In the genomic region with DNA sequence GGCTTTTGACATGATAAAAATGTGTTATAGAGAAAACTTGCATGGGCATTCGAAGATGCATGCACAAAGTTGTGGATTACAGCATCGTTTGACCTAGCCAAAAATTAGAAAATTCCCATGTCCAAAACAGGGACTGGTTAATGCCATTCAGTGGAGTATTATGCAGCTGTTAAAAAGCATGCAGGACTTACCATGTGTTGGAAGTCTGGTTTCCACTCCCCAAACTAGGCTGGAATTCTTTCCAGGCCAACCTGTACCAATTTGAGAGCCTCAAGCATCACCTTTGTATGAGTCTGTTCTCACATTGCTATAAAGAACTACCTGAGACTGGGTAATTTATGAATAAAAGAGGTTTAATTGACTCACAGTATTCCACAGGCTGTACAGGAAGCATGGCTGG, we compare ENCODE assay signal across 36 cellular contexts.
"Had no signal": no experiment of that assay in that cellular context is flagged by ENCODE, and none has a peak within 500 bp of the region (broad histone marks: within the 10 kb centered on the region; RNA-seq: fewer than 3 reads in every experiment).

No MANE protein-coding gene starts in this region.

- H3K9ac ChIP-seq: KMS-11 had no signal

- H3K4me3 ChIP-seq: MG63 had no signal

- H3K4me2 ChIP-seq: KMS-11 had no signal

- H3K27ac ChIP-seq: KMS-11 had no signal

- H3K36me3 ChIP-seq: MG63 had no signal

- H3K27me3 ChIP-seq: MG63 had no signal

- H3K9me3 ChIP-seq: MG63 had no signal

- DNase-seq: Karpas-422, Kasumi-1, MG63, MM.1S, NCI-H1048, NCI-H1092, NCI-H1092 treated with DMSO at 0.1 percent for 48 hours, NCI-H1105, NCI-H1105 treated with DMSO at 0.1 percent for 48 hours, NCI-H1417, NCI-H1417 treated with DMSO at 0.1 percent for 48 hours, NCI-H1436, NCI-H1436 treated with DMSO at 0.1 percent for 48 hours, NCI-H146, NCI-H1694, NCI-H1694 treated with DMSO at 0.1 percent for 48 hours, NCI-H187, NCI-H187 treated with DMSO at 0.1 percent for 48 hours, NCI-H1930, NCI-H2029, NCI-H2029 treated with DMSO at 0.1 percent for 48 hours, NCI-H2081, NCI-H2081 treated with DMSO at 0.1 percent for 48 hours, NCI-H2107, NCI-H2171, NCI-H2171 treated with DMSO at 0.1 percent for 48 hours, NCI-H2227 treated with DMSO at 0.1 percent for 48 hours, NCI-H226, NCI-H345, NCI-H446, NCI-H446 treated with DMSO at 0.1 percent for 48 hours, NCI-H510A, NCI-H510A treated with DMSO at 0.1 percent for 48 hours, NCI-H524, NCI-H524 treated with DMSO at 0.1 percent for 48 hours had no signal
